18 cellular contexts compared by ENCODE assay signal in genomic region chr20:23186808-23187207, GRCh38.
DNase-seq lines count a peak whose midpoint lies in the region; ATAC-seq and TF ChIP-seq lines count a peak whose summit lies in the region.
"Had no signal": no experiment of that assay in that cellular context is flagged by ENCODE, and none has a peak within 500 bp of the region (broad histone marks: within the 10 kb centered on the region; RNA-seq: fewer than 3 reads in every experiment).

No MANE protein-coding gene starts in this region.

- TF ChIP-seq POLR2A in IMR-90 (IDR thresholded peaks at IDR 0.05; ENCODE audit: low read depth, low read length) (no peak), spleen (IDR thresholded peaks at IDR 0.05) (no peak)

- peaks cover 0 to 9% (median 2%) of the 10 kb centered on the region in 11 donors for H3K9me3 Mint-ChIP-seq in naive thymus-derived CD4-positive, alpha-beta T cell
- H3K9me3 Mint-ChIP-seq: HFFc6 had no signal

- in situ Hi-C loops in IMR-90 (cut with MboI; ENCODE audit: low sequenced_read_pairs): loop anchor here (25.0 kb wide), 1 partner anchor 100 kb away; the partner anchor contains the start of gene CD93

- no peak overlapping the region for H3K23ac ChIP-seq in IMR-90 (ENCODE audit: low read depth, low read length)

- dilution Hi-C loops in IMR-90 (cut with HindIII; ENCODE audit: low sequenced_read_pairs, unreplicated experiment): no loop called here

- H3K4me1 ChIP-seq in IMR-90 (ENCODE audit: control insufficient read depth, insufficient read depth, low read length) (no peaks in the 10 kb centered on the region), osteoblast (ENCODE audit: insufficient read depth, low read length) (no peaks in the 10 kb centered on the region), spleen (no peaks in the 10 kb centered on the region)
- H3K4me1 ChIP-seq in naive thymus-derived CD4-positive, alpha-beta T cell (ENCODE audit: control insufficient read depth in 2 of 2, insufficient read depth in 2 of 2, low read length in 2 of 2): no peaks in the 10 kb centered on the region
- H3K4me1 ChIP-seq: BLaER1 had no signal

- H3K9me3 ChIP-seq in IMR-90 (ENCODE audit: control insufficient read depth, insufficient read depth, low read length) (no peaks in the 10 kb centered on the region), osteoblast (ENCODE audit: low read depth, low read length) (no peaks in the 10 kb centered on the region), spleen (no peaks in the 10 kb centered on the region)
- H3K9me3 ChIP-seq in naive thymus-derived CD4-positive, alpha-beta T cell (ENCODE audit: control insufficient read depth in 2 of 3, low read length in 3 of 3): no peaks in the 10 kb centered on the region
- H3K9me3 ChIP-seq: BLaER1 had no signal

- TF ChIP-seq CTCF in IMR-90 (conservative IDR thresholded peaks at IDR 0.05; ENCODE audit: low read depth, low read length) (no peak), osteoblast (IDR thresholded peaks at IDR 0.05; ENCODE audit: extremely low read depth, low read depth, low read length) (no peak), spleen (IDR thresholded peaks at IDR 0.05 in 8 of 11, conservative IDR thresholded peaks at IDR 0.05 in 3 of 11) (no peak)

- intact Hi-C loops in IMR-90 (cut with micrococcal nuclease) (no loop called here), spleen (cut with DNase I; ENCODE audit: low total_unique reads) (no loop called here)
- intact Hi-C loops in naive thymus-derived CD4-positive, alpha-beta T cell (cut with micrococcal nuclease): no loop called here

- H3K56ac ChIP-seq in IMR-90 (ENCODE audit: extremely low read depth, insufficient read depth, low read length): no peak overlapping the region

- no peak overlapping the region for H3K4me2 ChIP-seq in IMR-90 (ENCODE audit: low read depth, low read length)
- H3K4me2 ChIP-seq in osteoblast (ENCODE audit: insufficient read depth, low read length): no peak overlapping the region
- H3K4me2 ChIP-seq: BLaER1 had no signal

- H3K4me3 ChIP-seq in IMR-90 (ENCODE audit: insufficient read depth, low read depth, low read length): no peak overlapping the region
- no peak overlapping the region for H3K4me3 ChIP-seq in osteoblast (ENCODE audit: insufficient read depth, low read length)
- H3K4me3 ChIP-seq in spleen: no peak overlapping the region
- H3K4me3 ChIP-seq in naive thymus-derived CD4-positive, alpha-beta T cell (ENCODE audit: low read length): no peak overlapping the region
- H3K4me3 ChIP-seq: BLaER1 had no signal

- H3K36me3 ChIP-seq in IMR-90 (ENCODE audit: control insufficient read depth, insufficient read depth, low read length) (no peaks in the 10 kb centered on the region), osteoblast (ENCODE audit: insufficient read depth, low read length) (no peaks in the 10 kb centered on the region), spleen (no peaks in the 10 kb centered on the region)
- H3K36me3 ChIP-seq in naive thymus-derived CD4-positive, alpha-beta T cell (ENCODE audit: control insufficient read depth in 2 of 3, insufficient read depth in 3 of 3, low read length in 3 of 3): no peaks in the 10 kb centered on the region
- H3K36me3 ChIP-seq: BLaER1 had no signal

- no peak overlapping the region for H3K4ac ChIP-seq in IMR-90 (ENCODE audit: low read depth, low read length)

- POLR2A ChIA-PET in IMR-90 (lab: Charles Lee; ENCODE audit: unreplicated experiment): no interaction called here
- POLR2A ChIA-PET in naive thymus-derived CD4-positive, alpha-beta T cell (lab: Charles Lee): no interaction called here

- H4K5ac ChIP-seq in IMR-90 (ENCODE audit: low read depth, low read length): no peak overlapping the region

- H4K20me1 ChIP-seq in IMR-90 (ENCODE audit: insufficient read depth, low read length) (no peaks in the 10 kb centered on the region), osteoblast (ENCODE audit: insufficient read depth, low read length) (no peaks in the 10 kb centered on the region)
- H4K20me1 ChIP-seq: BLaER1 had no signal

- H3K9ac ChIP-seq in IMR-90 (ENCODE audit: low read depth, low read length): no peak overlapping the region
- H3K9ac ChIP-seq: BLaER1 had no signal

- H2BK120ac ChIP-seq in IMR-90 (ENCODE audit: low read depth, low read length): no peak overlapping the region

- H3K79me2 ChIP-seq in osteoblast (ENCODE audit: insufficient read depth, low read length): no peaks in the 10 kb centered on the region

- DNase-seq in IMR-90: no peak
- DNase-seq in ecto neural progenitor cell (ENCODE audit: low spot score): peak; percentile 33
- DNase-seq in osteoblast (ENCODE audit: insufficient read length, low spot score, missing footprints): peak; percentile 74
- peak; percentile 62 for DNase-seq in spleen
- DNase-seq in DMS153 (lab: John Stamatoyannopoulos, UW): no peak
- DNase-seq in naive thymus-derived CD4-positive, alpha-beta T cell: no peak
- no peak for DNase-seq in EL
- DNase-seq: 8988T; CD8-positive, alpha-beta memory T cell; COR-L47; DMS 273 treated with DMSO at 0.1 percent for 48 hours; GDM1; GOT3; H7; HFFc6 had no signal

- H3K4me3 Mint-ChIP-seq in naive thymus-derived CD4-positive, alpha-beta T cell: no peak overlapping the region
- H3K4me3 Mint-ChIP-seq: CD8-positive, alpha-beta memory T cell; HFFc6 had no signal

- no TSS peak for BruUV-seq in IMR-90 (replicated peaks; lab: Mats Ljungman, UMichigan)

- no peak overlapping the region for H2BK20ac ChIP-seq in IMR-90 (ENCODE audit: low read depth, low read length)

- H2AK9ac ChIP-seq in IMR-90 (replicated peaks; ENCODE audit: low read depth, low read length, poor library complexity): peak overlapping the region; percentile 42

- peaks cover 10% of the 10 kb centered on the region for H3K27me3 ChIP-seq in IMR-90 (ENCODE audit: control insufficient read depth, insufficient read depth, low read length)
- H3K27me3 ChIP-seq in osteoblast (ENCODE audit: insufficient read depth, low read length): peaks cover 4% of the 10 kb centered on the region
- peaks cover 0 to 16% (median 0%) of the 10 kb centered on the region in 7 donors for H3K27me3 ChIP-seq in spleen (replicated peaks in 1 of 7)
- H3K27me3 ChIP-seq in naive thymus-derived CD4-positive, alpha-beta T cell (ENCODE audit: control insufficient read depth in 2 of 2, insufficient read depth in 2 of 2, low read length in 2 of 2): no peaks in the 10 kb centered on the region
- H3K27me3 ChIP-seq: BLaER1 had no signal

- no peak overlapping the region for H3K27ac ChIP-seq in IMR-90 (ENCODE audit: insufficient read depth, low read length)
- no peak overlapping the region for H3K27ac ChIP-seq in osteoblast (ENCODE audit: low read depth, low read length)
- H3K27ac ChIP-seq in spleen: no peak overlapping the region
- no peak overlapping the region for H3K27ac ChIP-seq in naive thymus-derived CD4-positive, alpha-beta T cell (ENCODE audit: low read depth, low read length)
- H3K27ac ChIP-seq: BLaER1 had no signal

- H3K14ac ChIP-seq in IMR-90 (replicated peaks; ENCODE audit: low read depth, low read length): no peak overlapping the region

- no peaks in the 10 kb centered on the region for H3K79me1 ChIP-seq in IMR-90 (ENCODE audit: low read depth in 1 of 2, low read length in 2 of 2)

- no peak overlapping the region for H4K8ac ChIP-seq in IMR-90 (ENCODE audit: low read depth in 2 of 2, low read length in 2 of 2)

- H2BK5ac ChIP-seq in IMR-90 (ENCODE audit: low read depth, low read length, poor library complexity, severe bottlenecking): no peak overlapping the region

- no peak overlapping the region for H4K91ac ChIP-seq in IMR-90 (ENCODE audit: insufficient read depth, low read depth, low read length)

- CTCF ChIA-PET in IMR-90 (lab: Yijun Ruan, JAX): no interaction called here
- CTCF ChIA-PET in naive thymus-derived CD4-positive, alpha-beta T cell (lab: Charles Lee): no interaction called here

- ATAC-seq in IMR-90 (ENCODE audit: low read depth): no peak
- no peak for ATAC-seq in naive thymus-derived CD4-positive, alpha-beta T cell
- no peak for ATAC-seq in GM21737 (IDR thresholded peaks at IDR 0.05; ENCODE audit: unreplicated experiment)
- ATAC-seq: HCT116 had no signal

- peaks cover 0 to 10% (median 2%) of the 10 kb centered on the region in 5 donors for H3K27me3 Mint-ChIP-seq in naive thymus-derived CD4-positive, alpha-beta T cell

- no peak overlapping the region for H2AK5ac ChIP-seq in IMR-90 (ENCODE audit: low read depth, low read length)

- H3K9me1 ChIP-seq in IMR-90 (ENCODE audit: insufficient read depth, low read length): peaks cover 9% of the 10 kb centered on the region

- H3K4me1 Mint-ChIP-seq in naive thymus-derived CD4-positive, alpha-beta T cell: no peaks in the 10 kb centered on the region
- H3K4me1 Mint-ChIP-seq: CD8-positive, alpha-beta memory T cell had no signal

- H3K27ac Mint-ChIP-seq in naive thymus-derived CD4-positive, alpha-beta T cell: no peak overlapping the region
- H3K27ac Mint-ChIP-seq: CD8-positive, alpha-beta memory T cell; HFFc6 had no signal

- H3K36me3 Mint-ChIP-seq in naive thymus-derived CD4-positive, alpha-beta T cell: no peaks in the 10 kb centered on the region
- H3K36me3 Mint-ChIP-seq: CD8-positive, alpha-beta memory T cell had no signal

- no peak overlapping the region for H3K18ac ChIP-seq in IMR-90 (ENCODE audit: low read depth, low read length)

- WGBS in IMR-90 (ENCODE audit: extremely low coverage in 2 of 2, insufficient read length in 1 of 2), 2 experiments: 38% methylated on average over 2 of the region's 5 CpGs; no CpG with 5 or more reads in 1 of the 2 experiments
- WGBS in spleen, 5 donors: 84 to 100% (median 90%) methylated on average over 3 to 5 of the region's 5 CpGs

- TF ChIP-seq RAD21 in IMR-90 (IDR thresholded peaks at IDR 0.05; ENCODE audit: low read length): no peak

- H2AFZ ChIP-seq in IMR-90 (replicated peaks; ENCODE audit: low read length, poor library complexity) (no peak overlapping the region), osteoblast (ENCODE audit: low read length) (no peak overlapping the region)

- H2BK15ac ChIP-seq in IMR-90 (ENCODE audit: low read depth, low read length): no peak overlapping the region

TF ChIP-seq in IMR-90, 13 proteins besides CTCF, POLR2A, EP300 and RAD21 (continues in another document):
- no peak for TF ChIP-seq MAFK (IDR thresholded peaks at IDR 0.05; ENCODE audit: low read depth, low read length)
- TF ChIP-seq MXI1 (IDR thresholded peaks at IDR 0.05; ENCODE audit: borderline replicate concordance, low read depth, low read length): no peak
- TF ChIP-seq BHLHE40 (IDR thresholded peaks at IDR 0.05; ENCODE audit: low read depth, low read length): no peak
- no peak for TF ChIP-seq MAZ (IDR thresholded peaks at IDR 0.05; ENCODE audit: borderline replicate concordance, low read depth, low read length)
- no peak for TF ChIP-seq FOS (IDR thresholded peaks at IDR 0.05; ENCODE audit: low read depth, low read length)
- TF ChIP-seq CEBPB (IDR thresholded peaks at IDR 0.05; ENCODE audit: low read depth, low read length): no peak

Comparison
In these comparisons a context has a peak if more than half of its experiments do, and no peak if none do; other contexts are left out.
1. DNase-seq: peak in ecto neural progenitor cell (single experiment), osteoblast (single experiment) and spleen (single experiment); none in IMR-90 (single experiment), DMS153 (single experiment), naive thymus-derived CD4-positive, alpha-beta T cell (0 of 9) and EL (single experiment).